ENCODE assay signal across 3 cellular contexts in genomic region chr6:104984831-104985230, GRCh38.
"Had no signal": no experiment of that assay in that cellular context is flagged by ENCODE, and none has a peak within 500 bp of the region (broad histone marks: within the 10 kb centered on the region; RNA-seq: fewer than 3 reads in every experiment).

No MANE protein-coding gene starts in this region.

- ATAC-seq: GM12878 had no signal

- H3K4me3 ChIP-seq: GM12878 had no signal

- DNase-seq: GDM1, GF-D8 had no signal
